In genomic region chr11:45859661-45860140, GRCh38 we compare ENCODE assay signal across 8 cellular contexts. TPM values are rescaled to one million over a fixed set of nuclear protein-coding genes. Genes with fewer than 3 reads are reported as not detected.
A peak's percentile ranks its signal among the peaks of the same experiment; 100 is the strongest.
DNase-seq lines count a peak whose midpoint lies in the region; ATAC-seq and TF ChIP-seq lines count a peak whose summit lies in the region.
"Had no signal": no experiment of that assay in that cellular context is flagged by ENCODE, and none has a peak within 500 bp of the region (broad histone marks: within the 10 kb centered on the region; RNA-seq: fewer than 3 reads in every experiment).

No MANE protein-coding gene starts in this region.

- no peak for TF ChIP-seq CTCF in suprapubic skin (IDR thresholded peaks at IDR 0.05)

- peak overlapping the region; percentile 90 for H3K27ac ChIP-seq in suprapubic skin

- ATAC-seq in HG02798 (IDR thresholded peaks at IDR 0.05; ENCODE audit: poor library complexity, unreplicated experiment), result no peak

- peaks cover 59% of the 10 kb centered on the region for H3K4me1 ChIP-seq in suprapubic skin

- 32% methylated on average over 12 of the region's 12 CpGs for WGBS in suprapubic skin

- DNase-seq in NCI-H1694 (lab: John Stamatoyannopoulos, UW) (peak; percentile 81), cerebellum (ENCODE audit: low spot score) (peak; percentile 56), left kidney (ENCODE audit: low read depth, low spot score) (peak; percentile 70), suprapubic skin (ENCODE audit: low spot score in 2 of 2) (peak; percentile 95 to 96)
- no peak for DNase-seq in stimulated activated CD8-positive, alpha-beta memory T cell treated with anti-CD3 and anti-CD28 coated beads, Interleukin-4, amount 100 ng/mL, for 48 hours
- DNase-seq in activated naive CD4-positive, alpha-beta T cell treated with Interleukin-2 at 50 U/mL for 16 hours, result no peak
- DNase-seq: naive B cell had no signal

- TF ChIP-seq POLR2A in suprapubic skin (IDR thresholded peaks at IDR 0.05), result no peak

- no peak overlapping the region for H3K4me3 ChIP-seq in suprapubic skin

- H3K36me3 ChIP-seq in suprapubic skin, result peaks cover 58% of the 10 kb centered on the region

- no peaks in the 10 kb centered on the region for H3K27me3 ChIP-seq in suprapubic skin

- no peaks in the 10 kb centered on the region for H3K9me3 ChIP-seq in suprapubic skin

- peak; percentile 56 for TF ChIP-seq EP300 in suprapubic skin (IDR thresholded peaks at IDR 0.05)

RNA-seq across cellular contexts. Expression of gene CRY2, which starts 12.4 kb away (rescaled TPM):
- total RNA-seq in cerebellum, result 32.5 TPM
- total RNA-seq in suprapubic skin, result 100 to 1,000 TPM in 1 of 4 donors, 10 to 100 TPM in 3; 86.1 to 141 (median 93.4) TPM

RNA-seq across cellular contexts. Expression of gene MAPK8IP1, which starts 25.8 kb away (rescaled TPM):
- total RNA-seq in cerebellum (48.7 TPM), suprapubic skin (1 to 10 TPM; 3.6 to 8.0 (median 4.5) TPM)

RNA-seq across cellular contexts. Expression of gene FREY1, which starts 47.4 kb away (rescaled TPM):
- total RNA-seq in cerebellum, result 2.5 TPM
- 1 to 10 TPM in 3 of 4 donors, not detected in 1; 1.7 to 3.7 (median 1.7) TPM for total RNA-seq in suprapubic skin

RNA-seq across cellular contexts. Expression of gene SLC35C1, which starts 54.8 kb away (rescaled TPM):
- 3.5 TPM for total RNA-seq in cerebellum
- total RNA-seq in suprapubic skin, result 10 to 100 TPM in 1 of 4 donors, 1 to 10 TPM in 3; 6.7 to 10.1 (median 8.8) TPM

RNA-seq across cellular contexts. Expression of gene PEX16, which starts 58.0 kb away (rescaled TPM):
- total RNA-seq in cerebellum (18.4 TPM), suprapubic skin (10 to 100 TPM; 26.8 to 40.6 (median 35.3) TPM)

Comparison
In these comparisons a context has a peak if more than half of its experiments do, and no peak if none do; other contexts are left out.
1. DNase-seq: peak in NCI-H1694 (single experiment), cerebellum (single experiment), left kidney (single experiment) and suprapubic skin (2 of 2); none in stimulated activated CD8-positive, alpha-beta memory T cell treated with anti-CD3 and anti-CD28 coated beads, Interleukin-4, amount 100 ng/mL, for 48 hours (single experiment) and activated naive CD4-positive, alpha-beta T cell treated with Interleukin-2 at 50 U/mL for 16 hours (single experiment).